In genomic region chr22:32623943-32624342, GRCh38 we compare ENCODE assay signal across 12 cellular contexts.
DNase-seq lines count a peak whose midpoint lies in the region; ATAC-seq and TF ChIP-seq lines count a peak whose summit lies in the region.
"Had no signal": no experiment of that assay in that cellular context is flagged by ENCODE, and none has a peak within 500 bp of the region (broad histone marks: within the 10 kb centered on the region; RNA-seq: fewer than 3 reads in every experiment).

No MANE protein-coding gene starts in this region.

- H3K27me3 Mint-ChIP-seq in mesothelial cell of epicardium (ENCODE audit: low read depth): no peaks in the 10 kb centered on the region
- peaks cover 7% of the 10 kb centered on the region for H3K27me3 Mint-ChIP-seq in CD8-positive, alpha-beta T cell (ENCODE audit: low read depth)
- peaks cover 6% of the 10 kb centered on the region for H3K27me3 Mint-ChIP-seq in activated T-cell treated with anti-CD3 and anti-CD28 coated beads, Interleukin-2, amount 50 U/mL, for 4 hours (ENCODE audit: low read depth)

- H3K27ac Mint-ChIP-seq in mesothelial cell of epicardium: peak overlapping the region; percentile 96
- H3K27ac Mint-ChIP-seq in CD8-positive, alpha-beta T cell: no peak overlapping the region

- 45 to 58% methylated on average over 7 of the region's 7 CpGs for WGBS in esophagus, 2 donors
- 22 to 54% methylated on average over 6 to 7 of the region's 7 CpGs for WGBS in thyroid gland, 2 donors

- no peak for TF ChIP-seq CTCF in LNCaP clone FGC (IDR thresholded peaks at IDR 0.05; ENCODE audit: control insufficient read depth, extremely low read depth, insufficient read depth)
- TF ChIP-seq CTCF in mesothelial cell of epicardium (IDR thresholded peaks at IDR 0.05; ENCODE audit: unreplicated experiment): no peak
- no peak for TF ChIP-seq CTCF in thyroid gland (IDR thresholded peaks at IDR 0.05)
- no peak for TF ChIP-seq CTCF in CD8-positive, alpha-beta T cell (IDR thresholded peaks at IDR 0.05)

- intact Hi-C loops in thyroid gland (cut with DNase I): no loop called here
- intact Hi-C loops in CD8-positive, alpha-beta T cell (cut with DNase I, micrococcal nuclease): no loop called here

- no peak overlapping the region for H3K4me3 ChIP-seq in LNCaP clone FGC (ENCODE audit: low read depth, low read length)
- no peak overlapping the region for H3K4me3 ChIP-seq in esophagus (ENCODE audit: low read depth in 1 of 2, low read length in 2 of 2)
- no peak overlapping the region for H3K4me3 ChIP-seq in thyroid gland (replicated peaks in 1 of 3)
- H3K4me3 ChIP-seq in CD8-positive, alpha-beta T cell (ENCODE audit: low read depth, low read length): no peak overlapping the region

- peak; percentile 28 for DNase-seq in LNCaP clone FGC (ENCODE audit: low read depth)
- no peak for DNase-seq in mesothelial cell of epicardium (ENCODE audit: low spot score in 2 of 2, unreplicated experiment in 2 of 2)
- peak; percentile 44 to 59 for DNase-seq in thyroid gland
- no peak for DNase-seq in CD8-positive, alpha-beta T cell
- DNase-seq in activated T-cell treated with anti-CD3 and anti-CD28 coated beads, Interleukin-2, amount 50 U/mL, for 4 hours: no peak
- DNase-seq in NCI-H748 (lab: John Stamatoyannopoulos, UW; ENCODE audit: unreplicated experiment): no peak
- DNase-seq in stimulated activated CD4-positive, alpha-beta T cell treated with anti-CD3 and anti-CD28 coated beads, Interleukin-1b, Interleukin-23, amount 100 ng/mL, for 48 hours: no peak
- DNase-seq: dermis blood vessel endothelial cell, DMS53, MV-4-11, SIG-M5 had no signal

- POLR2A ChIA-PET in CD8-positive, alpha-beta T cell (lab: Charles Lee): no interaction called here

- peaks cover 3 to 5% of the 10 kb centered on the region in 2 donors for H3K4me1 ChIP-seq in esophagus (ENCODE audit: control insufficient read depth in 2 of 2, insufficient read depth in 2 of 2, low read length in 1 of 2)
- peaks cover 25 to 67% of the 10 kb centered on the region in 2 donors for H3K4me1 ChIP-seq in thyroid gland
- no peaks in the 10 kb centered on the region for H3K4me1 ChIP-seq in CD8-positive, alpha-beta T cell (ENCODE audit: insufficient read depth, low read length)

- peaks cover 2% of the 10 kb centered on the region for H3K36me3 Mint-ChIP-seq in mesothelial cell of epicardium
- no peaks in the 10 kb centered on the region for H3K36me3 Mint-ChIP-seq in CD8-positive, alpha-beta T cell
- no peaks in the 10 kb centered on the region for H3K36me3 Mint-ChIP-seq in activated T-cell treated with anti-CD3 and anti-CD28 coated beads, Interleukin-2, amount 50 U/mL, for 4 hours (ENCODE audit: insufficient read depth)

- H3K27ac ChIP-seq in esophagus (ENCODE audit: low read depth in 2 of 2, low read length in 1 of 2): peak overlapping the region; percentile 27 to 68
- peak overlapping the region; percentile 23 to 92 (median 89) for H3K27ac ChIP-seq in thyroid gland
- no peak overlapping the region for H3K27ac ChIP-seq in CD8-positive, alpha-beta T cell (ENCODE audit: low read depth, low read length)

- no peak overlapping the region for H3K4me3 Mint-ChIP-seq in mesothelial cell of epicardium
- H3K4me3 Mint-ChIP-seq in CD8-positive, alpha-beta T cell: no peak overlapping the region
- no peak overlapping the region for H3K4me3 Mint-ChIP-seq in activated T-cell treated with anti-CD3 and anti-CD28 coated beads, Interleukin-2, amount 50 U/mL, for 4 hours

- H3K4me1 Mint-ChIP-seq in mesothelial cell of epicardium: peaks cover 31% of the 10 kb centered on the region
- peaks cover 6% of the 10 kb centered on the region for H3K4me1 Mint-ChIP-seq in CD8-positive, alpha-beta T cell (ENCODE audit: low read depth)
- H3K4me1 Mint-ChIP-seq in activated T-cell treated with anti-CD3 and anti-CD28 coated beads, Interleukin-2, amount 50 U/mL, for 4 hours (ENCODE audit: low read depth): peaks cover 3% of the 10 kb centered on the region

- H3K9me3 ChIP-seq in esophagus (ENCODE audit: control insufficient read depth in 2 of 2, insufficient read depth in 1 of 2, low read depth in 1 of 2, low read length in 1 of 2) (no peaks in the 10 kb centered on the region), thyroid gland (no peaks in the 10 kb centered on the region)
- no peaks in the 10 kb centered on the region for H3K9me3 ChIP-seq in CD8-positive, alpha-beta T cell (ENCODE audit: low read length)

- CTCF ChIA-PET in CD8-positive, alpha-beta T cell (lab: Charles Lee): no interaction called here

- H3K9me3 Mint-ChIP-seq in mesothelial cell of epicardium: peaks cover 4% of the 10 kb centered on the region
- peaks cover 2% of the 10 kb centered on the region for H3K9me3 Mint-ChIP-seq in CD8-positive, alpha-beta T cell
- peaks cover 3% of the 10 kb centered on the region for H3K9me3 Mint-ChIP-seq in activated T-cell treated with anti-CD3 and anti-CD28 coated beads, Interleukin-2, amount 50 U/mL, for 4 hours

- no peak for ATAC-seq in CD8-positive, alpha-beta T cell
- no peak for ATAC-seq in activated T-cell treated with anti-CD3 and anti-CD28 coated beads, Interleukin-2, amount 50 U/mL, for 4 hours

- TF ChIP-seq POLR2A in thyroid gland (IDR thresholded peaks at IDR 0.05): no peak

- H3K36me3 ChIP-seq in esophagus (ENCODE audit: control insufficient read depth in 2 of 2, insufficient read depth in 2 of 2, low read length in 1 of 2) (no peaks in the 10 kb centered on the region), thyroid gland (no peaks in the 10 kb centered on the region)
- no peaks in the 10 kb centered on the region for H3K36me3 ChIP-seq in CD8-positive, alpha-beta T cell (ENCODE audit: insufficient read depth, low read length)

- H3K27me3 ChIP-seq in esophagus (ENCODE audit: control insufficient read depth in 1 of 2, insufficient read depth in 2 of 2, low read length in 2 of 2) (no peaks in the 10 kb centered on the region), thyroid gland (no peaks in the 10 kb centered on the region)
- no peaks in the 10 kb centered on the region for H3K27me3 ChIP-seq in CD8-positive, alpha-beta T cell (ENCODE audit: insufficient read depth, low read length)

Comparison
In these comparisons a context has a peak if more than half of its experiments do, and no peak if none do; other contexts are left out.
1. DNase-seq: peak in LNCaP clone FGC (single experiment) and thyroid gland (2 of 2); none in mesothelial cell of epicardium (0 of 2), CD8-positive, alpha-beta T cell (0 of 7), activated T-cell treated with anti-CD3 and anti-CD28 coated beads, Interleukin-2, amount 50 U/mL, for 4 hours (single experiment), NCI-H748 (single experiment) and stimulated activated CD4-positive, alpha-beta T cell treated with anti-CD3 and anti-CD28 coated beads, Interleukin-1b, Interleukin-23, amount 100 ng/mL, for 48 hours (single experiment).